In genomic region chr3:183085634-183086390, GRCh38 we compare ENCODE assay signal across 8 cellular contexts. TPM values are rescaled to one million over a fixed set of nuclear protein-coding genes. Genes with fewer than 3 reads are reported as not detected.
DNase-seq lines count a peak whose midpoint lies in the region; ATAC-seq and TF ChIP-seq lines count a peak whose summit lies in the region.

No MANE protein-coding gene starts in this region.

- CTCF ChIA-PET in MCF 10A (lab: Yijun Ruan, JAX), result interaction anchor here (0.6 to 1.7 kb wide), 6 partner anchors 11 to 1804 kb away, joined by 3 to 5 read pairs (median 4); no protein-coding TSS in a partner anchor

- no peaks in the 10 kb centered on the region for H3K27me3 Mint-ChIP-seq in MCF 10A (ENCODE audit: insufficient read depth, unreplicated experiment)

- no peaks in the 10 kb centered on the region for H3K9me3 ChIP-seq in breast epithelium
- no peaks in the 10 kb centered on the region for H3K9me3 ChIP-seq in thoracic aorta

- H3K27ac ChIP-seq in breast epithelium, result no peak overlapping the region
- no peak overlapping the region for H3K27ac ChIP-seq in thoracic aorta

- POLR2A ChIA-PET in MCF 10A (lab: Yijun Ruan, JAX), result no interaction called here

- TF ChIP-seq POLR2A in breast epithelium (IDR thresholded peaks at IDR 0.05), result no peak

- intact Hi-C loops in MCF 10A (cut with micrococcal nuclease) (no loop called here), breast epithelium (cut with DNase I; ENCODE audit: low total_unique reads) (no loop called here)

- H3K36me3 Mint-ChIP-seq in MCF 10A (ENCODE audit: insufficient read depth, unreplicated experiment), result peaks cover 64% of the 10 kb centered on the region

- no peaks in the 10 kb centered on the region for H3K4me1 ChIP-seq in breast epithelium
- no peaks in the 10 kb centered on the region for H3K4me1 ChIP-seq in thoracic aorta (ENCODE audit: control insufficient read depth in 1 of 2, low read depth in 2 of 2)

- ATAC-seq in thoracic aorta (ENCODE audit: insufficient number of reproducible peaks, low FRiP score, low read depth) (no peak), HG03108 (IDR thresholded peaks at IDR 0.05; ENCODE audit: unreplicated experiment) (no peak), HG02870 (IDR thresholded peaks at IDR 0.05; ENCODE audit: unreplicated experiment) (no peak)

- H3K4me3 ChIP-seq in breast epithelium (no peak overlapping the region), epithelial cell of esophagus (ENCODE audit: low read length) (no peak overlapping the region), thoracic aorta (no peak overlapping the region)

- peaks cover 1% of the 10 kb centered on the region for H3K9me3 Mint-ChIP-seq in MCF 10A (ENCODE audit: unreplicated experiment)

- no peaks in the 10 kb centered on the region for H3K4me1 Mint-ChIP-seq in MCF 10A (ENCODE audit: insufficient read depth, unreplicated experiment)

- no peak overlapping the region for H3K4me3 Mint-ChIP-seq in MCF 10A (ENCODE audit: unreplicated experiment)

- H3K36me3 ChIP-seq in breast epithelium (peaks cover 5% of the 10 kb centered on the region), thoracic aorta (peaks cover 17% of the 10 kb centered on the region)

- H3K27me3 ChIP-seq in breast epithelium, result no peaks in the 10 kb centered on the region
- H3K27me3 ChIP-seq in thoracic aorta (replicated peaks; ENCODE audit: insufficient read depth), result no peaks in the 10 kb centered on the region

- no TSS peak for BruUV-seq in MCF 10A (replicated peaks; lab: Mats Ljungman, UMichigan)

- TF ChIP-seq CTCF in MCF 10A (IDR thresholded peaks at IDR 0.05; ENCODE audit: unreplicated experiment), result no peak
- no peak for TF ChIP-seq CTCF in breast epithelium (IDR thresholded peaks at IDR 0.05)
- peak; percentile 35 for TF ChIP-seq CTCF in epithelial cell of esophagus (IDR thresholded peaks at IDR 0.05; ENCODE audit: insufficient read depth, low read depth, low read length, missing control alignments)
- peak; percentile 34 for TF ChIP-seq CTCF in thoracic aorta (IDR thresholded peaks at IDR 0.05)

- no peak overlapping the region for H3K27ac Mint-ChIP-seq in MCF 10A (ENCODE audit: low read depth, unreplicated experiment)

- DNase-seq in MCF 10A (ENCODE audit: unreplicated experiment) (peak; percentile 29), breast epithelium (ENCODE audit: low spot score in 2 of 2) (no peak), NCI-H460 (ENCODE audit: extremely low read depth, low read depth) (peak; percentile 4), epithelial cell of esophagus (ENCODE audit: low read depth) (peak; percentile 27), thoracic aorta (ENCODE audit: low spot score) (no peak), NCI-H510A treated with DMSO at 0.1 percent for 48 hours (lab: John Stamatoyannopoulos, UW) (no peak)

RNA-seq across cellular contexts. Expression of gene MCCC1, which starts 13.5 kb away (rescaled TPM):
- total RNA-seq in MCF 10A (2022), result 38.8 and 40.5 TPM in 2 replicates
- 10 to 100 TPM; 42.3 to 70.2 (median 47.6) TPM for total RNA-seq in breast epithelium
- total RNA-seq in NCI-H460 (2014; rRNA removed; shearing (Covaris generic)), result 4.6 and 6.2 TPM in 2 replicates
- 5.5 and 7.7 TPM in 2 replicates for polyA plus RNA-seq in NCI-H460 (2014; cell fraction: nucleus; rRNA removed)
- total RNA-seq in thoracic aorta, result 10 to 100 TPM; 23.4 to 28.5 TPM

Comparison
In these comparisons a context has a peak if more than half of its experiments do, and no peak if none do; other contexts are left out.
1. DNase-seq: peak in MCF 10A (single experiment), NCI-H460 (single experiment) and epithelial cell of esophagus (single experiment); none in breast epithelium (0 of 2), thoracic aorta (single experiment) and NCI-H510A treated with DMSO at 0.1 percent for 48 hours (single experiment).
2. CTCF ChIP-seq: peak in epithelial cell of esophagus (single experiment) and thoracic aorta (single experiment); none in MCF 10A (single experiment) and breast epithelium (0 of 3).